37 cellular contexts compared by ENCODE assay signal in genomic region chr9:35191105-35191504, GRCh38.
"Had no signal": no experiment of that assay in that cellular context is flagged by ENCODE, and none has a peak within 500 bp of the region (broad histone marks: within the 10 kb centered on the region; RNA-seq: fewer than 3 reads in every experiment).

No MANE protein-coding gene starts in this region.

- H3K27ac ChIP-seq: ascending aorta, cardiac muscle cell, VCaP had no signal

- H3K4me1 Mint-ChIP-seq: activated B cell treated with CpG ODN at 0.5 μM for 24 hours; activated CD4-positive, alpha-beta T cell treated with anti-CD3 and anti-CD28 coated beads, Interleukin-2, amount 10 ng/mL, durations not matched to agents 24 days and 14 days; activated naive CD4-positive, alpha-beta T cell treated with anti-CD3 and anti-CD28 coated beads, Interleukin-2, amount 10 ng/mL, durations not matched to agents 7 days and 5 days; activated naive CD4-positive, alpha-beta T cell treated with anti-CD3 and anti-CD28 coated beads, Interleukin-2, amount 50 U/mL, for 24 hours; activated naive CD8-positive, alpha-beta T cell treated with anti-CD3 and anti-CD28 coated beads, Interleukin-2, amount 10 ng/mL, durations not matched to agents 7 days and 5 days; activated naive CD8-positive, alpha-beta T cell treated with anti-CD3 and anti-CD28 coated beads, Interleukin-2, amount 50 U/mL, for 24 hours; activated T-helper 17 cell treated with anti-CD3 and anti-CD28 coated beads, Interleukin-2, amount 50 U/mL, for 72 hours; brain; central memory CD8-positive, alpha-beta T cell had no signal

- H3K4me1 ChIP-seq: ascending aorta had no signal

- H3K36me3 ChIP-seq: cardiac muscle cell had no signal

- H3K27me3 ChIP-seq: ascending aorta, cardiac muscle cell had no signal

- H3K27ac Mint-ChIP-seq: activated B cell treated with CpG ODN at 0.5 μM for 24 hours; activated CD4-positive, alpha-beta memory T cell treated with anti-CD3 and anti-CD28 coated beads for 36 hours; activated CD4-positive, alpha-beta T cell treated with anti-CD3 and anti-CD28 coated beads, Interleukin-2, amount 10 ng/mL, durations not matched to agents 24 days and 14 days; activated CD8-positive, alpha-beta T cell treated with anti-CD3 and anti-CD28 coated beads for 36 hours; activated naive CD4-positive, alpha-beta T cell treated with anti-CD3 and anti-CD28 coated beads, Interleukin-2, amount 10 ng/mL, durations not matched to agents 7 days and 5 days; activated naive CD4-positive, alpha-beta T cell treated with anti-CD3 and anti-CD28 coated beads, Interleukin-2, amount 50 U/mL, for 24 hours; activated naive CD8-positive, alpha-beta T cell; activated naive CD8-positive, alpha-beta T cell treated with anti-CD3 and anti-CD28 coated beads, Interleukin-2, amount 10 ng/mL, durations not matched to agents 7 days and 5 days; activated naive CD8-positive, alpha-beta T cell treated with anti-CD3 and anti-CD28 coated beads, Interleukin-2, amount 50 U/mL, for 24 hours; activated T-cell treated with anti-CD3 and anti-CD28 coated beads, Interleukin-2, amount 50 U/mL, for 72 hours; activated T-helper 1 cell treated with anti-CD3 and anti-CD28 coated beads, Interleukin-12 subunit alpha, Interleukin-12 subunit beta, Interleukin-2, Interleukin-4 antibody, amounts not matched to agents 30 ng/mL and 10 ng/mL and 1 ng/mL, durations not matched to agents 14 hours and 24 hours and 36 hours; activated T-helper 17 cell treated with anti-CD3 and anti-CD28 coated beads, Interleukin-2, amount 50 U/mL, for 72 hours; brain; T-helper 1 cell treated with Interleukin-12 subunit alpha and Interleukin-12 subunit beta and Interleukin-4 antibody, amounts not matched to agents 30 μg/mL and 1 μg/mL, for 36 hours; T-helper 2 cell treated with Interferon-gamma antibody and Interleukin-4, amounts not matched to agents 5 μg/mL and 100 μg/mL, for 36 hours had no signal

- H3K9me3 Mint-ChIP-seq: central memory CD8-positive, alpha-beta T cell had no signal

- H3K4me3 ChIP-seq: ascending aorta, cardiac muscle cell had no signal

- H3K4me3 Mint-ChIP-seq: activated B cell treated with CpG ODN at 0.5 μM for 24 hours; activated CD4-positive, alpha-beta memory T cell treated with anti-CD3 and anti-CD28 coated beads for 36 hours; activated CD4-positive, alpha-beta T cell treated with anti-CD3 and anti-CD28 coated beads, Interleukin-2, amount 10 ng/mL, durations not matched to agents 24 days and 14 days; activated CD8-positive, alpha-beta T cell treated with anti-CD3 and anti-CD28 coated beads for 36 hours; activated naive CD4-positive, alpha-beta T cell treated with anti-CD3 and anti-CD28 coated beads, Interleukin-2, amount 10 ng/mL, durations not matched to agents 7 days and 5 days; activated naive CD4-positive, alpha-beta T cell treated with anti-CD3 and anti-CD28 coated beads, Interleukin-2, amount 50 U/mL, for 24 hours; activated naive CD8-positive, alpha-beta T cell; activated naive CD8-positive, alpha-beta T cell treated with anti-CD3 and anti-CD28 coated beads, Interleukin-2, amount 10 ng/mL, durations not matched to agents 7 days and 5 days; activated naive CD8-positive, alpha-beta T cell treated with anti-CD3 and anti-CD28 coated beads, Interleukin-2, amount 50 U/mL, for 24 hours; activated T-cell treated with anti-CD3 and anti-CD28 coated beads, Interleukin-2, amount 50 U/mL, for 4 hours; activated T-cell treated with anti-CD3 and anti-CD28 coated beads, Interleukin-2, amount 50 U/mL, for 72 hours; activated T-helper 1 cell treated with anti-CD3 and anti-CD28 coated beads, Interleukin-12 subunit alpha, Interleukin-12 subunit beta, Interleukin-2, Interleukin-4 antibody, amounts not matched to agents 30 ng/mL and 10 ng/mL and 1 ng/mL, durations not matched to agents 14 hours and 24 hours and 36 hours; activated T-helper 17 cell treated with anti-CD3 and anti-CD28 coated beads, Interleukin-2, amount 50 U/mL, for 72 hours; brain; central memory CD8-positive, alpha-beta T cell; T-helper 1 cell treated with Interleukin-12 subunit alpha and Interleukin-12 subunit beta and Interleukin-4 antibody, amounts not matched to agents 30 μg/mL and 1 μg/mL, for 36 hours; T-helper 2 cell treated with Interferon-gamma antibody and Interleukin-4, amounts not matched to agents 5 μg/mL and 100 μg/mL, for 36 hours had no signal

- DNase-seq: activated B cell treated with CpG ODN at 0.5 μM for 24 hours; activated CD4-positive, alpha-beta memory T cell treated with anti-CD3 and anti-CD28 coated beads for 36 hours; activated CD4-positive, alpha-beta T cell treated with anti-CD3 and anti-CD28 coated beads for 4 hours; activated CD4-positive, alpha-beta T cell treated with anti-CD3 and anti-CD28 coated beads, Interleukin-2, amount 10 ng/mL, durations not matched to agents 24 days and 14 days; activated CD4-positive, alpha-beta T cell treated with anti-CD3 and anti-CD28 coated beads, Interleukin-2, amount 50 U/mL, for 1 hour; activated CD4-positive, alpha-beta T cell treated with anti-CD3 and anti-CD28 coated beads, Interleukin-2, amount 50 U/mL, for 4 hours; activated CD4-positive, CD25-positive, alpha-beta regulatory T cell treated with anti-CD3 and anti-CD28 coated beads, Interleukin-2, amount 50 U/mL, for 72 hours; activated CD8-positive, alpha-beta memory T cell treated with anti-CD3 and anti-CD28 coated beads, Interleukin-2, amount 50 U/mL, for 4 hours; activated CD8-positive, alpha-beta T cell treated with anti-CD3 and anti-CD28 coated beads for 36 hours; activated effector memory CD4-positive, alpha-beta T cell treated with anti-CD3 and anti-CD28 coated beads, Interleukin-2, amount 50 U/mL, for 16 hours; activated gamma-delta T cell treated with Interleukin-2 at 50 U/mL for 16 hours; activated naive CD4-positive, alpha-beta T cell; activated naive CD4-positive, alpha-beta T cell treated with anti-CD3 and anti-CD28 coated beads, Interleukin-2, amount 10 ng/mL, durations not matched to agents 7 days and 5 days; activated naive CD8-positive, alpha-beta T cell treated with anti-CD3 and anti-CD28 coated beads, Interleukin-2, amount 10 ng/mL, durations not matched to agents 7 days and 5 days; activated naive CD8-positive, alpha-beta T cell treated with anti-CD3 and anti-CD28 coated beads, Interleukin-2, amount 50 U/mL, for 24 hours; activated T-cell treated with anti-CD3 and anti-CD28 coated beads for 4 hours; activated T-cell treated with anti-CD3 and anti-CD28 coated beads, Interleukin-2, amount 50 U/mL, for 1 hour; activated T-cell treated with anti-CD3 and anti-CD28 coated beads, Interleukin-2, amount 50 U/mL, for 4 hours; activated T-cell treated with anti-CD3 and anti-CD28 coated beads, Interleukin-2, amount 50 U/mL, for 72 hours; amygdala; anterior cingulate cortex; caudate nucleus; cerebellar nuclear complex; T-helper 1 cell; T-helper 2 cell; T-helper 9 cell had no signal

- H3K36me3 Mint-ChIP-seq: activated naive CD8-positive, alpha-beta T cell treated with anti-CD3 and anti-CD28 coated beads, Interleukin-2, amount 10 ng/mL, durations not matched to agents 7 days and 5 days had no signal

- H3K27me3 Mint-ChIP-seq: activated B cell treated with CpG ODN at 0.5 μM for 24 hours; activated CD4-positive, alpha-beta T cell treated with anti-CD3 and anti-CD28 coated beads, Interleukin-2, amount 10 ng/mL, durations not matched to agents 24 days and 14 days; activated CD8-positive, alpha-beta T cell treated with anti-CD3 and anti-CD28 coated beads for 36 hours; activated naive CD4-positive, alpha-beta T cell treated with anti-CD3 and anti-CD28 coated beads, Interleukin-2, amount 10 ng/mL, durations not matched to agents 7 days and 5 days; activated naive CD8-positive, alpha-beta T cell treated with anti-CD3 and anti-CD28 coated beads, Interleukin-2, amount 10 ng/mL, durations not matched to agents 7 days and 5 days; activated T-helper 17 cell treated with anti-CD3 and anti-CD28 coated beads, Interleukin-2, amount 50 U/mL, for 72 hours; brain had no signal
